ENCODE assay signal across 12 cellular contexts in genomic region chr1:245822997-245823396, GRCh38.
A peak's percentile ranks its signal among the peaks of the same experiment; 100 is the strongest.
DNase-seq lines count a peak whose midpoint lies in the region; ATAC-seq and TF ChIP-seq lines count a peak whose summit lies in the region.
"Had no signal": no experiment of that assay in that cellular context is flagged by ENCODE, and none has a peak within 500 bp of the region (broad histone marks: within the 10 kb centered on the region; RNA-seq: fewer than 3 reads in every experiment).

No MANE protein-coding gene starts in this region.

- in situ Hi-C loops in GM23248 (cut with MboI): no loop called here

- DNase-seq in GM23248 (peak; percentile 94), SJSA1 (ENCODE audit: low read depth in 1 of 2, low spot score in 2 of 2) (peak; percentile 81 to 92), fibroblast of lung (ENCODE audit: low read depth in 2 of 2) (peak; percentile 93 to 98), retinal pigment epithelial cell (ENCODE audit: low read depth) (peak; percentile 58), Right ventricle myocardium inferior (ENCODE audit: missing footprints) (no peak), midbrain (lab: John Stamatoyannopoulos, UW) (no peak), BE2C (no peak)
- DNase-seq in activated effector memory CD4-positive, alpha-beta T cell treated with anti-CD3 and anti-CD28 coated beads, Interleukin-2, amount 50 U/mL, for 16 hours: no peak
- DNase-seq: activated T-cell treated with anti-CD3 and anti-CD28 coated beads, Interleukin-2, amount 50 U/mL, for 1 hour; cortex of kidney; NCI-H524 treated with DMSO at 0.1 percent for 48 hours had no signal

- H3K9ac ChIP-seq in GM23248 (peak overlapping the region; percentile 42), fibroblast of lung (ENCODE audit: insufficient read depth, low read length) (no peak overlapping the region)

- intact Hi-C loops in Right ventricle myocardium inferior (cut with DNase I): no loop called here

- H3K4me1 ChIP-seq in GM23248 (ENCODE audit: insufficient read depth): peaks cover 14% of the 10 kb centered on the region
- peaks cover 20% of the 10 kb centered on the region for H3K4me1 ChIP-seq in SJSA1 (replicated peaks)
- peaks cover 6% of the 10 kb centered on the region for H3K4me1 ChIP-seq in fibroblast of lung (ENCODE audit: control insufficient read depth, extremely low read depth, insufficient read depth, low read length)
- no peaks in the 10 kb centered on the region for H3K4me1 ChIP-seq in BE2C

- 60 to 61% methylated on average over 11 of the region's 11 CpGs for WGBS in GM23248 (ENCODE audit: low coverage in 1 of 2, low lambda C conversion rate in 2 of 2, missing lambda C conversion rate in 2 of 2), 2 experiments

- H3K9me3 ChIP-seq in GM23248 (ENCODE audit: low read depth): no peaks in the 10 kb centered on the region
- H3K9me3 ChIP-seq in SJSA1 (replicated peaks): no peaks in the 10 kb centered on the region
- no peaks in the 10 kb centered on the region for H3K9me3 ChIP-seq in fibroblast of lung (ENCODE audit: control insufficient read depth, insufficient read depth, low read depth, low read length)
- H3K9me3 ChIP-seq in BE2C: no peaks in the 10 kb centered on the region
- H3K9me3 ChIP-seq: neutrophil had no signal

- H3K79me2 ChIP-seq in GM23248 (ENCODE audit: insufficient read depth) (no peaks in the 10 kb centered on the region), fibroblast of lung (ENCODE audit: control insufficient read depth, insufficient read depth, low read length) (no peaks in the 10 kb centered on the region)

- H3K4me2 ChIP-seq in GM23248 (ENCODE audit: unreplicated experiment) (peak overlapping the region; percentile 56), fibroblast of lung (ENCODE audit: extremely low read depth, insufficient read depth, low read length) (peak overlapping the region; percentile 37)

- ATAC-seq in Right ventricle myocardium inferior: no peak

- H3K36me3 ChIP-seq in GM23248 (ENCODE audit: low read depth) (no peaks in the 10 kb centered on the region), SJSA1 (no peaks in the 10 kb centered on the region), fibroblast of lung (ENCODE audit: control insufficient read depth, insufficient read depth, low read length) (no peaks in the 10 kb centered on the region), BE2C (no peaks in the 10 kb centered on the region; the same call in none of the 2 replicates)
- H3K36me3 ChIP-seq: neutrophil had no signal

- no peak for TF ChIP-seq CTCF in fibroblast of lung (conservative IDR thresholded peaks at IDR 0.05 in 1 of 2, IDR thresholded peaks at IDR 0.05 in 1 of 2; ENCODE audit: low read depth in 1 of 2, low read length in 2 of 2)
- TF ChIP-seq CTCF in retinal pigment epithelial cell (conservative IDR thresholded peaks at IDR 0.05; ENCODE audit: low read depth, low read length): no peak
- TF ChIP-seq CTCF in BE2C (IDR thresholded peaks at IDR 0.05; ENCODE audit: low read depth, low read length): no peak

- no peaks in the 10 kb centered on the region for H4K20me1 ChIP-seq in GM23248 (ENCODE audit: insufficient read depth)
- H4K20me1 ChIP-seq in fibroblast of lung (ENCODE audit: control insufficient read depth, extremely low read depth, insufficient read depth, low read length): no peaks in the 10 kb centered on the region

- H3K4me3 ChIP-seq in GM23248: no peak overlapping the region
- H3K4me3 ChIP-seq in SJSA1: no peak overlapping the region
- no peak overlapping the region for H3K4me3 ChIP-seq in fibroblast of lung (replicated peaks in 1 of 4; ENCODE audit: control extremely low read depth in 1 of 4, insufficient read depth in 1 of 4, low read depth in 3 of 4, low read length in 4 of 4)
- H3K4me3 ChIP-seq in retinal pigment epithelial cell (ENCODE audit: low read length): no peak overlapping the region
- no peak overlapping the region for H3K4me3 ChIP-seq in BE2C (ENCODE audit: low read depth, low read length)

- H2AFZ ChIP-seq in GM23248: peak overlapping the region; percentile 49
- H2AFZ ChIP-seq in fibroblast of lung (ENCODE audit: low read length): no peak overlapping the region

- H3K9me2 ChIP-seq in GM23248 (ENCODE audit: insufficient read depth): no peaks in the 10 kb centered on the region

- H3K27ac ChIP-seq in GM23248 (peak overlapping the region; percentile 74), SJSA1 (peak overlapping the region; percentile 95), fibroblast of lung (ENCODE audit: insufficient read depth, low read length) (peak overlapping the region; percentile 64)
- H3K27ac ChIP-seq: neutrophil had no signal

- peaks cover 6% of the 10 kb centered on the region for H3F3A ChIP-seq in GM23248 (ENCODE audit: insufficient read depth)

- H3K27me3 ChIP-seq in GM23248 (replicated peaks; ENCODE audit: insufficient read depth): no peaks in the 10 kb centered on the region
- no peaks in the 10 kb centered on the region for H3K27me3 ChIP-seq in SJSA1 (replicated peaks)
- no peaks in the 10 kb centered on the region for H3K27me3 ChIP-seq in fibroblast of lung (ENCODE audit: control insufficient read depth, insufficient read depth, low read length)
- H3K27me3 ChIP-seq in BE2C: no peaks in the 10 kb centered on the region
- H3K27me3 ChIP-seq: neutrophil had no signal

Comparison
In these comparisons a context has a peak if more than half of its experiments do, and no peak if none do; other contexts are left out.
1. DNase-seq: peak in GM23248 (single experiment), SJSA1 (2 of 2), fibroblast of lung (2 of 2) and retinal pigment epithelial cell (single experiment); none in Right ventricle myocardium inferior (single experiment), activated effector memory CD4-positive, alpha-beta T cell treated with anti-CD3 and anti-CD28 coated beads, Interleukin-2, amount 50 U/mL, for 16 hours (single experiment), midbrain (single experiment) and BE2C (single experiment).
2. Peak in every context shown above with its lines, with median percentiles within 50 percentile points of each other: H3K27ac ChIP-seq.